Comparison of ENCODE assay signal across 8 cellular contexts in genomic region chr1:115717541-115717940, GRCh38. TPM values are rescaled to one million over a fixed set of nuclear protein-coding genes. Genes with fewer than 3 reads are reported as not detected.
DNase-seq lines count a peak whose midpoint lies in the region; ATAC-seq and TF ChIP-seq lines count a peak whose summit lies in the region.

No MANE protein-coding gene starts in this region.

- H3K36me3 ChIP-seq in adrenal gland (replicated peaks in 1 of 2) (no peaks in the 10 kb centered on the region), transverse colon (no peaks in the 10 kb centered on the region)

- H3K27me3 ChIP-seq in adrenal gland: no peaks in the 10 kb centered on the region
- H3K27me3 ChIP-seq in transverse colon: no peaks in the 10 kb centered on the region

- TF ChIP-seq EP300 in transverse colon (IDR thresholded peaks at IDR 0.05; ENCODE audit: low read depth): no peak

- ATAC-seq in GM18909 (IDR thresholded peaks at IDR 0.05; ENCODE audit: poor library complexity, unreplicated experiment) (no peak), GM21423 (IDR thresholded peaks at IDR 0.05; ENCODE audit: unreplicated experiment) (no peak)

- intact Hi-C loops in adrenal gland (cut with DNase I) (loop anchor here in 1 of 2 donors (10.0 kb wide), 1 partner anchor 47 kb away; the partner anchor contains the start of gene CASQ2), transverse colon (cut with DNase I; ENCODE audit: low total_unique reads) (loop anchor here (2.0 kb wide), 1 partner anchor 53 kb away; no protein-coding TSS in a partner anchor)

- H3K9me3 ChIP-seq in adrenal gland (replicated peaks in 1 of 3) (no peaks in the 10 kb centered on the region), transverse colon (no peaks in the 10 kb centered on the region)

- H3K27ac ChIP-seq in adrenal gland (no peak overlapping the region), transverse colon (no peak overlapping the region)

- in situ Hi-C loops in transverse colon (cut with MboI; ENCODE audit: low pct_ligation_motif_present in 1 of 4, low pct_unique_long_range_greater_than_20kb in 1 of 4, low sequenced_read_pairs in 3 of 4): loop anchor here in 1 of 4 donors (10.0 kb wide), 1 partner anchor 47 kb away; the partner anchor contains the start of gene CASQ2

- peak; percentile 14 for DNase-seq in NCI-H2227 (lab: John Stamatoyannopoulos, UW; ENCODE audit: unreplicated experiment)
- no peak for DNase-seq in NCI-H2227 treated with DMSO at 0.1 percent for 48 hours (lab: John Stamatoyannopoulos, UW)
- no peak for DNase-seq in LNCaP clone FGC (ENCODE audit: low read depth)
- peak in 6 of 7 donors; percentile 21 to 71 (median 39) for DNase-seq in adrenal gland
- DNase-seq in kidney tubule cell (ENCODE audit: low spot score): peak; percentile 49
- DNase-seq in transverse colon: peak; percentile 32

- TF ChIP-seq CTCF in LNCaP clone FGC (IDR thresholded peaks at IDR 0.05; ENCODE audit: control insufficient read depth, extremely low read depth, insufficient read depth) (peak; percentile 48), adrenal gland (IDR thresholded peaks at IDR 0.05) (peak; percentile 28 to 60 (median 48)), transverse colon (IDR thresholded peaks at IDR 0.05) (peak; percentile 41 to 57 (median 43))

- WGBS in adrenal gland, 4 donors: 44 to 65% (median 46%) methylated on average over 5 of the region's 5 CpGs
- 57 to 69% methylated on average over 5 of the region's 5 CpGs for WGBS in transverse colon (ENCODE audit: low coverage in 1 of 2), 2 donors

- TF ChIP-seq POLR2A in adrenal gland (IDR thresholded peaks at IDR 0.05) (no peak), transverse colon (IDR thresholded peaks at IDR 0.05) (no peak)

- H3K4me3 ChIP-seq in LNCaP clone FGC (ENCODE audit: low read depth, low read length): no peak overlapping the region
- H3K4me3 ChIP-seq in adrenal gland: no peak overlapping the region
- H3K4me3 ChIP-seq in transverse colon: no peak overlapping the region

- H3K4me1 ChIP-seq in adrenal gland (replicated peaks in 1 of 2): no peaks in the 10 kb centered on the region
- H3K4me1 ChIP-seq in transverse colon: no peaks in the 10 kb centered on the region

RNA-seq across cellular contexts. Expression of gene CASQ2, which starts 51.0 kb away (rescaled TPM):
- total RNA-seq in adrenal gland (under 1 TPM in 6 of 8 donors, not detected in 2; 0.14 to 0.48 (median 0.24) TPM), transverse colon (10 to 100 TPM in 2 of 4 donors, 1 to 10 TPM in 2; 5.9 to 11.2 (median 9.4) TPM)
- 1 to 10 TPM; 1.3 to 4.1 (median 1.6) TPM for polyA plus RNA-seq in adrenal gland

Comparison
In these comparisons a context has a peak if more than half of its experiments do, and no peak if none do; other contexts are left out.
1. DNase-seq: peak in NCI-H2227 (single experiment), adrenal gland (6 of 7), kidney tubule cell (single experiment) and transverse colon (single experiment); none in NCI-H2227 treated with DMSO at 0.1 percent for 48 hours (single experiment) and LNCaP clone FGC (single experiment).
2. RNA of gene CASQ2, which starts 51.0 kb away (total RNA-seq): 5.9 to 11.2 TPM in transverse colon; 0.14 to 0.48 TPM in adrenal gland; every median in the first group is over 4 times any median in the second.
3. Peak in every context shown above with its lines, with median percentiles within 50 percentile points of each other: CTCF ChIP-seq.